ENCODE assay signal across 7 cellular contexts in genomic region chr1:9031077-9031476, GRCh38. TPM values are rescaled to one million over a fixed set of nuclear protein-coding genes. Genes with fewer than 3 reads are reported as not detected.
"Had no signal": no experiment of that assay in that cellular context is flagged by ENCODE, and none has a peak within 500 bp of the region (broad histone marks: within the 10 kb centered on the region; RNA-seq: fewer than 3 reads in every experiment).

No MANE protein-coding gene starts in this region.

RNA-seq across cellular contexts. Expression of gene SLC2A7, which starts 4.9 kb away (rescaled TPM):
- total RNA-seq: GM23338, H1, H9, HepG2, HFFc6, HT1080 had no signal
- polyA plus RNA-seq: GM23338, H1, HepG2, IgD-negative memory B cell had no signal

RNA-seq across cellular contexts. Expression of gene SLC2A5, which starts 38.4 kb away (rescaled TPM):
- total RNA-seq: H1, H9, HT1080 had no signal
- polyA plus RNA-seq: GM23338 had no signal
